ENCODE assay signal across 1 cellular context in the genomic region with DNA sequence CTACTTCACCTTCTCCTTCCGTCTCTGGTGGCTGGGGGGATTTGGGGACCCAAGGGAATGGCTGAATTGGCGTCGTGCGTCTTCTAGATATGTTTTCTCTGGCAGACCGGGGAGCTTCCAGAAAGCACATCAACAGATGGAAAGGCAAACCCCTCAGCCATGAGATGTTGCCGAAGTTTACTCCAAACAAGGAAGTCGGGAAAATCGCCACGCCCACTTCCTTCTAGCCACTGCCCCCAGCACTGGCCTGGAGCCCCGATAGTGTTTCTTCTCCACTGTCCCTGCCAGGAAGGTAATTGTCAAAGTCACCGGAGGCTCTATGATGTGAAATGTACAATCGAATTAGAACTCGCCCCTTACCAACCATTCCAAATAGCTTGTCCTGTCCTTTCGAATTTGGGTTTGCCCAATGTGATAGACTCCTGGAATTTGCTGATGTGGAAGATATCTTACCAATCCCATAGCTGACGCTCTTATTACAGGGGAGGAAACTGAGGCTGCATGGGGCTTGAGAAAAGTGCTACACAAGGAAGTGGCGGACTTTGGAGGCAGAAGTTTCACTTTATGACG.
TF ChIP-seq lines count a peak whose summit lies in the region.

No MANE protein-coding gene starts in this region.

TF ChIP-seq in SK-N-SH treated with all-trans-retinoic acid at 6 μM for 48 hours, 23 proteins besides CTCF, POLR2A, EP300 and RAD21 (continued from another document):
- TF ChIP-seq, protein P1, sequence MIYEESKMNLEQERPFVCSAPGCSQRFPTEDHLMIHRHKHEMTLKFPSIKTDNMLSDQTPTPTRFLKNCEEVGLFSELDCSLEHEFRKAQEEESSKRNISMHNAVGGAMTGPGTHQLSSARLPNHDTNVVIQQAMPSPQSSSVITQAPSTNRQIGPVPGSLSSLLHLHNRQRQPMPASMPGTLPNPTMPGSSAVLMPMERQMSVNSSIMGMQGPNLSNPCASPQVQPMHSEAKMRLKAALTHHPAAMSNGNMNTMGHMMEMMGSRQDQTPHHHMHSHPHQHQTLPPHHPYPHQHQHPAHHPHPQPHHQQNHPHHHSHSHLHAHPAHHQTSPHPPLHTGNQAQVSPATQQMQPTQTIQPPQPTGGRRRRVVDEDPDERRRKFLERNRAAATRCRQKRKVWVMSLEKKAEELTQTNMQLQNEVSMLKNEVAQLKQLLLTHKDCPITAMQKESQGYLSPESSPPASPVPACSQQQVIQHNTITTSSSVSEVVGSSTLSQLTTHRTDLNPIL (CRISPR knock-in tag; IDR thresholded peaks at IDR 0.05; ENCODE audit: low read depth) = no peak
- no peak for TF ChIP-seq ZNF70 (CRISPR knock-in tag; IDR thresholded peaks at IDR 0.05)
- no peak for TF ChIP-seq ISL1 (CRISPR knock-in tag; IDR thresholded peaks at IDR 0.05)
- no peak for TF ChIP-seq SNAI2 (CRISPR knock-in tag; IDR thresholded peaks at IDR 0.05)
- no peak for TF ChIP-seq BACH2 (CRISPR knock-in tag; IDR thresholded peaks at IDR 0.05; ENCODE audit: borderline replicate concordance)
- TF ChIP-seq, protein P2, sequence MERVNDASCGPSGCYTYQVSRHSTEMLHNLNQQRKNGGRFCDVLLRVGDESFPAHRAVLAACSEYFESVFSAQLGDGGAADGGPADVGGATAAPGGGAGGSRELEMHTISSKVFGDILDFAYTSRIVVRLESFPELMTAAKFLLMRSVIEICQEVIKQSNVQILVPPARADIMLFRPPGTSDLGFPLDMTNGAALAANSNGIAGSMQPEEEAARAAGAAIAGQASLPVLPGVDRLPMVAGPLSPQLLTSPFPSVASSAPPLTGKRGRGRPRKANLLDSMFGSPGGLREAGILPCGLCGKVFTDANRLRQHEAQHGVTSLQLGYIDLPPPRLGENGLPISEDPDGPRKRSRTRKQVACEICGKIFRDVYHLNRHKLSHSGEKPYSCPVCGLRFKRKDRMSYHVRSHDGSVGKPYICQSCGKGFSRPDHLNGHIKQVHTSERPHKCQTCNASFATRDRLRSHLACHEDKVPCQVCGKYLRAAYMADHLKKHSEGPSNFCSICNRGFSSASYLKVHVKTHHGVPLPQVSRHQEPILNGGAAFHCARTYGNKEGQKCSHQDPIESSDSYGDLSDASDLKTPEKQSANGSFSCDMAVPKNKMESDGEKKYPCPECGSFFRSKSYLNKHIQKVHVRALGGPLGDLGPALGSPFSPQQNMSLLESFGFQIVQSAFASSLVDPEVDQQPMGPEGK (CRISPR knock-in tag; IDR thresholded peaks at IDR 0.05; ENCODE audit: borderline replicate concordance) = no peak
- TF ChIP-seq PPARA (CRISPR knock-in tag; IDR thresholded peaks at IDR 0.05; ENCODE audit: borderline replicate concordance) = no peak
- TF ChIP-seq RARB (CRISPR knock-in tag; IDR thresholded peaks at IDR 0.05) = no peak
TF ChIP-seq in SK-N-SH treated with all-trans-retinoic acid at 6 μM for 48 hours: peak in this region for 0.
